14 cellular contexts compared by ENCODE assay signal in the genomic region with DNA sequence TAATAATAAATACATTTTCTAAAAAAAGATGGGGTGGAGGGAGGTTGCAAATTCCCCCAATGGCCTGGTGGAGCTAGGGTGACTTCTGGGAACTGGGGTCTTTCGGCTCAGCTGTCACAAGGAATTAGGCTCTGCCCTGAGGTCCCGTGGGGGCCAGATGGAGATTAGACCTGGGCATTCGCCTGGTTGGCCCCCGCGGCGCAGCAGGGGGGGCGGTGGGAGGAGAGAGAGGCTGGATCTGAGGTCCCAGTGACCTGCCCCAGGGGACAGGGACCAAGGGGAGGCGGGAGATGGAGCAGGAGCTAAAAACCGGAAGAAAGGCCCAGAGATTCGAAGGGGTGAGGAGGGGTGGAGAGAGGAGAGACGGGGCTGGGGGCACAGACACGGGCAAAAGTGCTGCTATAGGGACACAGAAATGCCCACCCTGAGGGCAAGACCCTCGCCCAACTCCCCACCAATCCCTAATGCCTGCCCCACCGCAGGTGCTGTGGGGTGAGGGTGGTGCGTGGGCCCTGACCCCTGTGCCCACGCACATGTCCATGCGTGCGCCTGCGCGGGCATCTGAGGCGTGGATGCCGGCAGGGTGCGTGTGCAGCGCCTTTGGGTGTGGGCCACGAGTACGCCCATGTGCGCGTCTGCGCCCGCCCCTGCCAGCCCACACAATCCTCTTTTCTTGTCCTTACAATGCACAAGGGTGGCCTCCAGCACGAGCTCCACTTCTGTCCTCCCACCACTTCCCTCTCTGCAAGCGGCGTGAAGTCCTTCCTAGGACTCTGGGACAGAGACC. TPM values are rescaled to one million over a fixed set of nuclear protein-coding genes. Genes with fewer than 3 reads are reported as not detected.
A peak's percentile ranks its signal among the peaks of the same experiment; 100 is the strongest.
DNase-seq lines count a peak whose midpoint lies in the region; ATAC-seq, FAIRE-seq and TF ChIP-seq lines count a peak whose summit lies in the region.
"Had no signal": no experiment of that assay in that cellular context is flagged by ENCODE, and none has a peak within 500 bp of the region (broad histone marks: within the 10 kb centered on the region; RNA-seq: fewer than 3 reads in every experiment).

No MANE protein-coding gene starts in this region.

- no peak for FAIRE-seq in H1 (lab: Jason Lieb, UNC)

- intact Hi-C loops in left ventricle myocardium superior (cut with micrococcal nuclease), result no loop called here

- no peak for TF ChIP-seq POLR2A in H1 (IDR thresholded peaks at IDR 0.05; ENCODE audit: control extremely low read depth in 1 of 2, low read depth in 2 of 2, low read length in 2 of 2)

- TF ChIP-seq RAD21 in H1 (IDR thresholded peaks at IDR 0.05 in 1 of 2, conservative IDR thresholded peaks at IDR 0.05 in 1 of 2; ENCODE audit: low read depth in 2 of 2, low read length in 2 of 2), result no peak

- peaks cover 0 to 4% of the 10 kb centered on the region in 2 experiments for H4K20me1 ChIP-seq in H1 (replicated peaks in 1 of 2; ENCODE audit: control insufficient read depth in 1 of 2, insufficient read depth in 2 of 2, low read length in 2 of 2)

- no peak overlapping the region for H2BK120ac ChIP-seq in H1 (replicated peaks; ENCODE audit: low read depth, low read length)

- peak; percentile 39 for DNase-seq in NCI-H69 (lab: John Stamatoyannopoulos, UW)
- DNase-seq in H1 (ENCODE audit: low read depth in 1 of 2, low spot score in 2 of 2), result no peak
- peak; percentile 47 for DNase-seq in retina
- no peak for DNase-seq in NCI-H2107 treated with DMSO at 0.1 percent for 48 hours (lab: John Stamatoyannopoulos, UW; ENCODE audit: unreplicated experiment)
- DNase-seq in left ventricle myocardium superior, result no peak
- DNase-seq: AML-193; CD4-positive, CD25-positive, alpha-beta regulatory T cell; GF-D8; KBM-7; NCI-H2107; Right ventricle myocardium superior had no signal

- no peak overlapping the region for H3K4me3 ChIP-seq in H1 (ENCODE audit: extremely low read depth in 1 of 4, insufficient read depth in 2 of 4, low read depth in 3 of 4, low read length in 4 of 4)

- no peaks in the 10 kb centered on the region for H3K79me2 ChIP-seq in H1 (ENCODE audit: control insufficient read depth in 1 of 2, insufficient read depth in 2 of 2, low read length in 2 of 2)

- no peaks in the 10 kb centered on the region for H3K79me1 ChIP-seq in H1 (ENCODE audit: low read depth, low read length)

- peaks cover 0 to 8% (median 6%) of the 10 kb centered on the region in 4 experiments; a peak in 6 of 7 replicates for H3K4me1 ChIP-seq in H1 (replicated peaks in 1 of 4; ENCODE audit: control insufficient read depth in 3 of 4, insufficient read depth in 4 of 4, low read length in 3 of 4)

- 0 out of 2 replicates have a peak overlapping the region, but pooled peaks have one; percentile 25 for H4K8ac ChIP-seq in H1 (ENCODE audit: extremely low read depth, insufficient read depth, low read length)

- no peak overlapping the region for H2BK5ac ChIP-seq in H1 (ENCODE audit: low read depth, low read length)

- H2BK20ac ChIP-seq in H1 (ENCODE audit: low read length), result no peak overlapping the region

- TF ChIP-seq CTCF in H1 (IDR thresholded peaks at IDR 0.05; ENCODE audit: control extremely low read depth in 1 of 3, insufficient read depth in 1 of 3, low read depth in 1 of 3, low read length in 3 of 3), result no peak

- H2AK5ac ChIP-seq in H1 (ENCODE audit: low read depth, low read length), result no peak overlapping the region

- no peak overlapping the region for H4K91ac ChIP-seq in H1 (replicated peaks; ENCODE audit: insufficient read length, low read length)

- 87% methylated on average over 31 of the region's 33 CpGs; no CpG with 5 or more reads in 1 of the 2 experiments for WGBS in H1 (ENCODE audit: extremely low coverage in 1 of 2, insufficient coverage in 1 of 2, insufficient read length in 1 of 2, insufficient replicate concordance in 2 of 2, low coverage in 1 of 2, low lambda C conversion rate in 2 of 2, missing lambda C conversion rate in 1 of 2), 2 experiments

- H3K27ac ChIP-seq in H1 (ENCODE audit: low read depth, low read length), result no peak overlapping the region

- no peak overlapping the region for H4K5ac ChIP-seq in H1 (ENCODE audit: insufficient read length, low read depth, low read length)

- no peak overlapping the region for H3K18ac ChIP-seq in H1 (ENCODE audit: extremely low read depth, low read length)

- no peak overlapping the region; the same call in 1 of the 2 replicates for H2BK12ac ChIP-seq in H1 (ENCODE audit: low read depth, low read length)

- no peak overlapping the region for H3K56ac ChIP-seq in H1 (replicated peaks; ENCODE audit: insufficient read length, low read depth, low read length)

- CTCF ChIA-PET in H1 (lab: Charles Lee; ENCODE audit: partially characterized antibody), result interaction anchor here (0.5 to 7.8 kb wide), 8 partner anchors 11 to 68 kb away, joined by 3 to 58 read pairs (median 7); a partner anchor contains a TSS

- no peak for TF ChIP-seq EP300 in H1 (IDR thresholded peaks at IDR 0.05; ENCODE audit: borderline replicate concordance in 1 of 2, low read depth in 2 of 2, low read length in 2 of 2)

- POLR2A ChIA-PET in H1 (lab: Charles Lee; ENCODE audit: partially characterized antibody), result interaction anchor here (0.6 to 2.1 kb wide), 4 partner anchors 21 to 106 kb away, joined by 3 to 8 read pairs (median 4); a partner anchor contains a TSS

- no peak overlapping the region for H2AFZ ChIP-seq in H1 (ENCODE audit: low read length)

- H3K14ac ChIP-seq in H1 (ENCODE audit: insufficient read length), result no peak overlapping the region

- no peaks in the 10 kb centered on the region for H3K36me3 ChIP-seq in H1 (ENCODE audit: control insufficient read depth in 2 of 4, insufficient read depth in 4 of 4, low read length in 3 of 4)

- no peak overlapping the region for H3K9ac ChIP-seq in H1 (replicated peaks in 1 of 4; ENCODE audit: extremely low read depth in 1 of 4, low read depth in 3 of 4, low read length in 3 of 4)

- no peak overlapping the region for H3K4me2 ChIP-seq in H1 (ENCODE audit: insufficient read depth in 1 of 2, low read depth in 2 of 2, low read length in 2 of 2)

- H3K27me3 ChIP-seq in H1 (replicated peaks in 1 of 4; ENCODE audit: control insufficient read depth in 3 of 4, extremely low read depth in 1 of 4, insufficient read depth in 3 of 4, low read length in 3 of 4), result no peaks in the 10 kb centered on the region; a peak in 1 of 7 replicates

- no peaks in the 10 kb centered on the region for H3K9me3 ChIP-seq in H1 (ENCODE audit: insufficient read depth in 2 of 2, low read depth in 1 of 2, low read length in 1 of 2)

- no peak overlapping the region for H3K23ac ChIP-seq in H1 (ENCODE audit: insufficient read length)

- H3K4ac ChIP-seq in H1 (replicated peaks; ENCODE audit: insufficient read length, low read depth, low read length), result no peak overlapping the region

- ATAC-seq in left ventricle myocardium superior, result no peak
- ATAC-seq: Panc1, SK-N-SH treated with all-trans-retinoic acid at 6 μM for 48 hours had no signal

- no peak overlapping the region for H2BK15ac ChIP-seq in H1 (ENCODE audit: low read length)

- H3K23me2 ChIP-seq in H1 (ENCODE audit: low read depth, low read length), result peaks cover 12% of the 10 kb centered on the region; the same call in 1 of the 2 replicates

RNA-seq across cellular contexts. Expression of a gene that starts 14.5 kb away (rescaled TPM):
- not detected in 2 replicates for total RNA-seq in H1 (2021; fragmentation: NEBNext Ultra II Directional; extraction: Animal tissue kit (Norgen Biotek cat#: 25700))
- not detected in 2 replicates for polyA plus RNA-seq in H1 (2011; rRNA removed)
- not detected for polyA plus RNA-seq in H1 (2011; cell fraction: cytosol; rRNA removed)
- not detected for polyA plus RNA-seq in H1 (2011; cell fraction: nucleus; rRNA removed)
- 0.08 TPM in 1 of 4 replicates, not detected in the others for polyA plus RNA-seq in H1 (2012, experiment 1 of 2)
- not detected for polyA plus RNA-seq in H1 (2012, experiment 2 of 2)
- 0.02 TPM for polyA plus RNA-seq in H1 (2013, experiment 1 of 2)
- not detected for polyA plus RNA-seq in H1 (2013, experiment 2 of 2)
- polyA minus RNA-seq in H1 (2011; rRNA and poly(A)+ RNA removed), result not detected in 2 replicates
- not detected for polyA minus RNA-seq in H1 (2011; cell fraction: cytosol; rRNA and poly(A)+ RNA removed)
- polyA minus RNA-seq in H1 (2011; cell fraction: nucleus; rRNA and poly(A)+ RNA removed), result not detected
- total RNA-seq in left ventricle myocardium superior, result not detected
- total RNA-seq: CD4-positive, CD25-positive, alpha-beta regulatory T cell; H4; Right ventricle myocardium superior had no signal
- polyA plus RNA-seq: CD4-positive, CD25-positive, alpha-beta regulatory T cell had no signal

RNA-seq across cellular contexts. Expression of a gene that starts 20.1 kb away (rescaled TPM):
- 4.6 and 5.3 TPM in 2 replicates for total RNA-seq in H1 (2021; fragmentation: NEBNext Ultra II Directional; extraction: Animal tissue kit (Norgen Biotek cat#: 25700))
- 3.9 and 5.9 TPM in 2 replicates for polyA plus RNA-seq in H1 (2011; rRNA removed)
- 4.0 TPM for polyA plus RNA-seq in H1 (2011; cell fraction: cytosol; rRNA removed)
- polyA plus RNA-seq in H1 (2011; cell fraction: nucleus; rRNA removed), result 5.5 TPM
- 1.2 to 4.4 TPM (median 4.2 TPM) in 4 replicates for polyA plus RNA-seq in H1 (2012, experiment 1 of 2)
- 2.0 TPM for polyA plus RNA-seq in H1 (2012, experiment 2 of 2)
- 3.0 TPM for polyA plus RNA-seq in H1 (2013, experiment 1 of 2)
- 3.9 TPM for polyA plus RNA-seq in H1 (2013, experiment 2 of 2)
- 1.5 and 1.6 TPM in 2 replicates for polyA minus RNA-seq in H1 (2011; rRNA and poly(A)+ RNA removed)
- polyA minus RNA-seq in H1 (2011; cell fraction: cytosol; rRNA and poly(A)+ RNA removed), result 4.6 TPM
- 5.3 TPM for polyA minus RNA-seq in H1 (2011; cell fraction: nucleus; rRNA and poly(A)+ RNA removed)
- 26.3 TPM for total RNA-seq in left ventricle myocardium superior
- total RNA-seq: CD4-positive, CD25-positive, alpha-beta regulatory T cell had no signal

RNA-seq across cellular contexts. Expression of a gene that starts 26.3 kb away (rescaled TPM):
- total RNA-seq in H1 (2021; fragmentation: NEBNext Ultra II Directional; extraction: Animal tissue kit (Norgen Biotek cat#: 25700)), result 0.40 and 0.63 TPM in 2 replicates
- 0.15 and 0.41 TPM in 2 replicates for polyA plus RNA-seq in H1 (2011; rRNA removed)
- polyA plus RNA-seq in H1 (2011; cell fraction: cytosol; rRNA removed), result 0.23 TPM
- polyA plus RNA-seq in H1 (2011; cell fraction: nucleus; rRNA removed), result 0.17 TPM
- polyA plus RNA-seq in H1 (2012, experiment 1 of 2), result 0.12 to 0.35 TPM (median 0.15 TPM) in 4 replicates
- polyA plus RNA-seq in H1 (2012, experiment 2 of 2), result 0.13 TPM
- 0.51 TPM for polyA plus RNA-seq in H1 (2013, experiment 1 of 2)
- 0.42 TPM for polyA plus RNA-seq in H1 (2013, experiment 2 of 2)
- polyA minus RNA-seq in H1 (2011; rRNA and poly(A)+ RNA removed), result 0.49 TPM in 1 of 2 replicates, not detected in the other
- polyA minus RNA-seq in H1 (2011; cell fraction: cytosol; rRNA and poly(A)+ RNA removed), result not detected
- polyA minus RNA-seq in H1 (2011; cell fraction: nucleus; rRNA and poly(A)+ RNA removed), result not detected
- total RNA-seq in left ventricle myocardium superior, result not detected
- total RNA-seq: CD4-positive, CD25-positive, alpha-beta regulatory T cell; H4; Right ventricle myocardium superior had no signal
- polyA plus RNA-seq: CD4-positive, CD25-positive, alpha-beta regulatory T cell had no signal

RNA-seq across cellular contexts. Expression of a gene that starts 34.0 kb away (rescaled TPM):
- total RNA-seq in H1 (2021; fragmentation: NEBNext Ultra II Directional; extraction: Animal tissue kit (Norgen Biotek cat#: 25700)), result 39.1 and 39.4 TPM in 2 replicates
- polyA plus RNA-seq in H1 (2011; rRNA removed), result 37.6 and 45.8 TPM in 2 replicates
- polyA plus RNA-seq in H1 (2011; cell fraction: cytosol; rRNA removed), result 42.4 TPM
- polyA plus RNA-seq in H1 (2011; cell fraction: nucleus; rRNA removed), result 92.4 TPM
- 35.1 to 50.2 TPM (median 40.6 TPM) in 4 replicates for polyA plus RNA-seq in H1 (2012, experiment 1 of 2)
- 36.3 TPM for polyA plus RNA-seq in H1 (2012, experiment 2 of 2)
- 22.4 TPM for polyA plus RNA-seq in H1 (2013, experiment 1 of 2)
- polyA plus RNA-seq in H1 (2013, experiment 2 of 2), result 21.2 TPM
- 15.4 and 18.5 TPM in 2 replicates for polyA minus RNA-seq in H1 (2011; rRNA and poly(A)+ RNA removed)
- 51.6 TPM for polyA minus RNA-seq in H1 (2011; cell fraction: cytosol; rRNA and poly(A)+ RNA removed)
- 35.5 TPM for polyA minus RNA-seq in H1 (2011; cell fraction: nucleus; rRNA and poly(A)+ RNA removed)
- 14.3 TPM for total RNA-seq in left ventricle myocardium superior

RNA-seq across cellular contexts. Expression of a gene that starts 40.4 kb away (rescaled TPM):
- 2.1 and 3.7 TPM in 2 replicates for total RNA-seq in H1 (2021; fragmentation: NEBNext Ultra II Directional; extraction: Animal tissue kit (Norgen Biotek cat#: 25700))
- 1.9 and 4.1 TPM in 2 replicates for polyA plus RNA-seq in H1 (2011; rRNA removed)
- 2.2 TPM for polyA plus RNA-seq in H1 (2011; cell fraction: cytosol; rRNA removed)
- 15.4 TPM for polyA plus RNA-seq in H1 (2011; cell fraction: nucleus; rRNA removed)
- 1.6 to 3.3 TPM (median 3.0 TPM) in 4 replicates for polyA plus RNA-seq in H1 (2012, experiment 1 of 2)
- polyA plus RNA-seq in H1 (2012, experiment 2 of 2), result 1.4 TPM
- 5.0 TPM for polyA plus RNA-seq in H1 (2013, experiment 1 of 2)
- 4.0 TPM for polyA plus RNA-seq in H1 (2013, experiment 2 of 2)
- polyA minus RNA-seq in H1 (2011; rRNA and poly(A)+ RNA removed), result 0.19 TPM in 1 of 2 replicates, not detected in the other
- polyA minus RNA-seq in H1 (2011; cell fraction: cytosol; rRNA and poly(A)+ RNA removed), result 1.1 TPM
- polyA minus RNA-seq in H1 (2011; cell fraction: nucleus; rRNA and poly(A)+ RNA removed), result 4.5 TPM
- 0.84 TPM for total RNA-seq in left ventricle myocardium superior
- polyA plus RNA-seq: CD4-positive, CD25-positive, alpha-beta regulatory T cell had no signal

Comparison
In these comparisons a context has a peak if more than half of its experiments do, and no peak if none do; other contexts are left out.
1. DNase-seq: peak in NCI-H69 (single experiment) and retina (single experiment); none in H1 (0 of 2), NCI-H2107 treated with DMSO at 0.1 percent for 48 hours (single experiment) and left ventricle myocardium superior (single experiment).